8 cellular contexts compared by ENCODE assay signal in genomic region chr11:48107188-48107704, GRCh38.
DNase-seq lines count a peak whose midpoint lies in the region; ATAC-seq and TF ChIP-seq lines count a peak whose summit lies in the region.

No MANE protein-coding gene starts in this region.

- no peak overlapping the region for H3K4me3 ChIP-seq in ascending aorta

- H3K9me3 Mint-ChIP-seq in T-cell, result no peaks in the 10 kb centered on the region

- TF ChIP-seq CTCF in AG09319 (IDR thresholded peaks at IDR 0.05; ENCODE audit: low read depth, low read length) (no peak), ascending aorta (IDR thresholded peaks at IDR 0.05) (no peak)

- H3K27me3 Mint-ChIP-seq in T-cell, result no peaks in the 10 kb centered on the region

- no peaks in the 10 kb centered on the region for H3K9me3 ChIP-seq in ascending aorta

- peak overlapping the region; percentile 32 to 52 (median 43) for H3K4me3 Mint-ChIP-seq in T-cell

- peaks cover 3% of the 10 kb centered on the region for H3K36me3 Mint-ChIP-seq in T-cell

- CTCF ChIA-PET in T-cell (lab: Charles Lee), result interaction anchor here (0.5 to 10.0 kb wide), 17 partner anchors 10 to 259 kb away, joined by 3 to 146 read pairs (median 4); partner anchors contain the start of gene NUP160 (in 1 of the 2)

- H3K4me1 Mint-ChIP-seq in T-cell, result peaks cover 56 to 74% (median 65%) of the 10 kb centered on the region in 3 donors

- DNase-seq in AG09319 (ENCODE audit: extremely low read depth, low read depth) (peak; percentile 11), GM19240 (ENCODE audit: insufficient read length, low spot score) (peak; percentile 60), T-cell (peak in 4 of 34 experiments; percentile 7 to 41 (median 12)), islet precursor cell (peak; percentile 68), NCI-H1694 treated with DMSO at 0.1 percent for 48 hours (lab: John Stamatoyannopoulos, UW) (no peak), ascending aorta (ENCODE audit: low spot score in 2 of 2) (no peak), medulla oblongata (ENCODE audit: extremely low spot score) (no peak)

- H3K27ac Mint-ChIP-seq in T-cell, result peak overlapping the region; percentile 81 to 88

- peaks cover 7 to 9% of the 10 kb centered on the region in 2 donors for H3K4me1 ChIP-seq in ascending aorta

- H3K27me3 ChIP-seq in ascending aorta, result no peaks in the 10 kb centered on the region

- intact Hi-C loops in ascending aorta (cut with DNase I), result loop anchor here (5.0 kb wide), 1 partner anchor 45 kb away; no protein-coding TSS in a partner anchor

- no peaks in the 10 kb centered on the region for H3K36me3 ChIP-seq in ascending aorta

- H3K27ac ChIP-seq in ascending aorta, result no peak overlapping the region

- peak; percentile 85 for ATAC-seq in HG03108 (IDR thresholded peaks at IDR 0.05; ENCODE audit: unreplicated experiment)
- peak in 2 of 4 experiments; percentile 4 to 33 for ATAC-seq in T-cell (replicated peaks in 1 of 4)

- POLR2A ChIA-PET in T-cell (lab: Charles Lee), result interaction anchor here (0.6 to 0.7 kb wide), 3 partner anchors 47 to 604 kb away, joined by 3 to 6 read pairs (median 3); no protein-coding TSS in a partner anchor

Comparison
In these comparisons a context has a peak if more than half of its experiments do, and no peak if none do; other contexts are left out.
1. DNase-seq: peak in AG09319 (single experiment), GM19240 (single experiment) and islet precursor cell (single experiment); none in NCI-H1694 treated with DMSO at 0.1 percent for 48 hours (single experiment), ascending aorta (0 of 2) and medulla oblongata (single experiment).